Comparison of ENCODE assay signal across 8 cellular contexts in genomic region chr17:63478814-63479494, GRCh38. TPM values are rescaled to one million over a fixed set of nuclear protein-coding genes. Genes with fewer than 3 reads are reported as not detected.
DNase-seq lines count a peak whose midpoint lies in the region; ATAC-seq and TF ChIP-seq lines count a peak whose summit lies in the region.

No MANE protein-coding gene starts in this region.

- H3K4me1 ChIP-seq in colonic mucosa (peaks cover 18% of the 10 kb centered on the region), left lung (peaks cover 15 to 60% of the 10 kb centered on the region in 2 donors)

- intact Hi-C loops in colonic mucosa (cut with DNase I), result loop anchor here (5.0 kb wide), 1 partner anchor 52 kb away; no protein-coding TSS in a partner anchor
- intact Hi-C loops in left lung (cut with DNase I), result loop anchor here in 1 of 2 donors (5.0 kb wide), 1 partner anchor 47 kb away; no protein-coding TSS in a partner anchor

- H3K4me3 ChIP-seq in colonic mucosa (no peak overlapping the region), left lung (peak overlapping the region in 1 of 2 donors; percentile 52)

- H3K27me3 ChIP-seq in colonic mucosa, result peaks cover 6% of the 10 kb centered on the region
- peaks cover 5 to 48% of the 10 kb centered on the region in 2 donors for H3K27me3 ChIP-seq in left lung

- H3K9ac ChIP-seq in colonic mucosa (ENCODE audit: low read depth in 2 of 2, low read length in 2 of 2), result peak overlapping the region in 1 of 2 donors; percentile 30

- peak; percentile 91 for TF ChIP-seq CTCF in GM12872 (IDR thresholded peaks at IDR 0.05; ENCODE audit: insufficient read depth, low read depth, low read length)
- TF ChIP-seq CTCF in colonic mucosa (IDR thresholded peaks at IDR 0.05), result peak; percentile 68
- TF ChIP-seq CTCF in left lung (IDR thresholded peaks at IDR 0.05), result peak; percentile 74 to 83

- H3K36me3 ChIP-seq in colonic mucosa, result no peaks in the 10 kb centered on the region
- H3K36me3 ChIP-seq in left lung, result no peaks in the 10 kb centered on the region

- ATAC-seq in HG02870 (IDR thresholded peaks at IDR 0.05; ENCODE audit: unreplicated experiment) (peak; percentile 69), left lung (peak; percentile 92), HG03025 (IDR thresholded peaks at IDR 0.05; ENCODE audit: low FRiP score, unreplicated experiment) (no peak)

- peak; percentile 48 for DNase-seq in NCI-H2227 treated with DMSO at 0.1 percent for 48 hours (lab: John Stamatoyannopoulos, UW)
- peak; percentile 51 to 67 for DNase-seq in activated CD4-positive, alpha-beta T cell treated with anti-CD3 and anti-CD28 coated beads for 24 hours (ENCODE audit: low read depth in 2 of 2)
- DNase-seq in colonic mucosa, result peak; percentile 89
- DNase-seq in left lung, result peak; percentile 84 to 89
- DNase-seq in stimulated activated CD4-positive, alpha-beta T cell treated with anti-CD3 and anti-CD28 coated beads, Interleukin-4, amount 100 ng/mL, for 24 hours, result peak; percentile 81

- H3K27ac ChIP-seq in colonic mucosa (no peak overlapping the region), left lung (peak overlapping the region; percentile 20 to 53)

- no peaks in the 10 kb centered on the region for H3K9me3 ChIP-seq in colonic mucosa
- H3K9me3 ChIP-seq in left lung, result no peaks in the 10 kb centered on the region

RNA-seq across cellular contexts. Expression of gene ACE, which starts 2.1 kb away (rescaled TPM):
- total RNA-seq in colonic mucosa, result 10 to 100 TPM; 38.3 to 45.2 TPM
- total RNA-seq in left lung, result 10 to 100 TPM; 51.2 to 68.9 TPM

RNA-seq across cellular contexts. Expression of gene CYB561, which starts 32.8 kb away (rescaled TPM):
- total RNA-seq in colonic mucosa, result 10 to 100 TPM; 60.1 to 90.6 TPM
- 10 to 100 TPM; 70.7 to 76.4 TPM for total RNA-seq in left lung

RNA-seq across cellular contexts. Expression of gene KCNH6, which starts 44.2 kb away (rescaled TPM):
- total RNA-seq in colonic mucosa (under 1 TPM; 0.47 to 0.80 TPM), left lung (under 1 TPM; 0.41 to 0.71 TPM)
